Comparison of ENCODE assay signal across 30 cellular contexts in genomic region chr3:170773682-170774081, GRCh38.
"Had no signal": no experiment of that assay in that cellular context is flagged by ENCODE, and none has a peak within 500 bp of the region (broad histone marks: within the 10 kb centered on the region; RNA-seq: fewer than 3 reads in every experiment).

No MANE protein-coding gene starts in this region.

- H3K27ac ChIP-seq: ascending aorta, coronary artery, esophagus muscularis mucosa, gastroesophageal sphincter, heart right ventricle had no signal

- H3K4me3 ChIP-seq: ascending aorta, coronary artery, dorsolateral prefrontal cortex, esophagus muscularis mucosa, gastroesophageal sphincter, heart right ventricle had no signal

- FAIRE-seq: bronchial epithelial cell had no signal

- H3K4me1 Mint-ChIP-seq: activated CD4-positive, alpha-beta T cell treated with anti-CD3 and anti-CD28 coated beads, Interleukin-2, amount 10 ng/mL, durations not matched to agents 7 days and 5 days; activated naive CD4-positive, alpha-beta T cell treated with anti-CD3 and anti-CD28 coated beads, Interleukin-2, amount 10 ng/mL, durations not matched to agents 7 days and 5 days; activated naive CD8-positive, alpha-beta T cell treated with anti-CD3 and anti-CD28 coated beads, Interleukin-2, amount 10 ng/mL, durations not matched to agents 7 days and 5 days; brain; central memory CD8-positive, alpha-beta T cell; T-cell had no signal

- H3K36me3 ChIP-seq: ascending aorta, esophagus muscularis mucosa, gastroesophageal sphincter, heart right ventricle had no signal

- H3K27me3 Mint-ChIP-seq: dendritic cell treated with granulocyte-macrophage colony-stimulating factor and Interleukin-4, amounts not matched to agents 40 ng/mL and 50 ng/mL, for 4 days had no signal

- H3K27ac Mint-ChIP-seq: activated CD4-positive, alpha-beta memory T cell treated with anti-CD3 and anti-CD28 coated beads, Interleukin-2, amount 10 ng/mL, durations not matched to agents 7 days and 5 days; activated CD4-positive, alpha-beta T cell treated with anti-CD3 and anti-CD28 coated beads, Interleukin-2, amount 10 ng/mL, durations not matched to agents 7 days and 5 days; activated naive CD4-positive, alpha-beta T cell treated with anti-CD3 and anti-CD28 coated beads, Interleukin-2, amount 10 ng/mL, durations not matched to agents 7 days and 5 days; activated naive CD4-positive, alpha-beta T cell treated with anti-CD3 and anti-CD28 coated beads, Interleukin-2, amount 50 U/mL, for 72 hours; activated naive CD8-positive, alpha-beta T cell treated with anti-CD3 and anti-CD28 coated beads, Interleukin-2, amount 10 ng/mL, durations not matched to agents 7 days and 5 days; activated T-cell treated with anti-CD3 and anti-CD28 coated beads, Interleukin-2, amount 50 U/mL, for 24 hours; activated T-cell treated with anti-CD3 and anti-CD28 coated beads, Interleukin-2, amount 50 U/mL, for 72 hours; brain; dendritic cell treated with granulocyte-macrophage colony-stimulating factor and Interleukin-4, amounts not matched to agents 40 ng/mL and 50 ng/mL, for 4 days; endodermal cell; T-cell; T-helper 1 cell treated with Interleukin-12 subunit alpha and Interleukin-12 subunit beta and Interleukin-4 antibody, amounts not matched to agents 30 μg/mL and 1 μg/mL, for 36 hours had no signal

- ATAC-seq: activated naive CD4-positive, alpha-beta T cell treated with anti-CD3 and anti-CD28 coated beads, Interleukin-2, amount 50 U/mL, for 72 hours; activated T-cell treated with anti-CD3 and anti-CD28 coated beads, Interleukin-2, amount 50 U/mL, for 72 hours; gastroesophageal sphincter; heart right ventricle; T-cell had no signal

- H3K27me3 ChIP-seq: ascending aorta, dorsolateral prefrontal cortex, esophagus muscularis mucosa had no signal

- H3K4me1 ChIP-seq: ascending aorta, esophagus muscularis mucosa, gastroesophageal sphincter, heart right ventricle had no signal

- H3K9me3 Mint-ChIP-seq: activated CD4-positive, alpha-beta memory T cell treated with anti-CD3 and anti-CD28 coated beads, Interleukin-2, amount 10 ng/mL, durations not matched to agents 7 days and 5 days; activated CD4-positive, alpha-beta T cell treated with anti-CD3 and anti-CD28 coated beads, Interleukin-2, amount 10 ng/mL, durations not matched to agents 7 days and 5 days; activated naive CD4-positive, alpha-beta T cell treated with anti-CD3 and anti-CD28 coated beads, Interleukin-2, amount 10 ng/mL, durations not matched to agents 7 days and 5 days; activated naive CD4-positive, alpha-beta T cell treated with anti-CD3 and anti-CD28 coated beads, Interleukin-2, amount 50 U/mL, for 72 hours; activated naive CD8-positive, alpha-beta T cell treated with anti-CD3 and anti-CD28 coated beads, Interleukin-2, amount 10 ng/mL, durations not matched to agents 7 days and 5 days; activated T-cell treated with anti-CD3 and anti-CD28 coated beads, Interleukin-2, amount 50 U/mL, for 24 hours; activated T-cell treated with anti-CD3 and anti-CD28 coated beads, Interleukin-2, amount 50 U/mL, for 72 hours; brain; dendritic cell treated with granulocyte-macrophage colony-stimulating factor and Interleukin-4, amounts not matched to agents 40 ng/mL and 50 ng/mL, for 4 days; T-helper 1 cell treated with Interleukin-12 subunit alpha and Interleukin-12 subunit beta and Interleukin-4 antibody, amounts not matched to agents 30 μg/mL and 1 μg/mL, for 36 hours had no signal

- H3K4me3 Mint-ChIP-seq: activated CD4-positive, alpha-beta memory T cell treated with anti-CD3 and anti-CD28 coated beads, Interleukin-2, amount 10 ng/mL, durations not matched to agents 7 days and 5 days; activated CD4-positive, alpha-beta T cell treated with anti-CD3 and anti-CD28 coated beads, Interleukin-2, amount 10 ng/mL, durations not matched to agents 7 days and 5 days; activated naive CD4-positive, alpha-beta T cell treated with anti-CD3 and anti-CD28 coated beads, Interleukin-2, amount 10 ng/mL, durations not matched to agents 7 days and 5 days; activated naive CD8-positive, alpha-beta T cell treated with anti-CD3 and anti-CD28 coated beads, Interleukin-2, amount 10 ng/mL, durations not matched to agents 7 days and 5 days; activated T-cell treated with anti-CD3 and anti-CD28 coated beads, Interleukin-2, amount 50 U/mL, for 24 hours; activated T-cell treated with anti-CD3 and anti-CD28 coated beads, Interleukin-2, amount 50 U/mL, for 72 hours; brain; central memory CD8-positive, alpha-beta T cell; dendritic cell treated with granulocyte-macrophage colony-stimulating factor and Interleukin-4, amounts not matched to agents 40 ng/mL and 50 ng/mL, for 4 days; endodermal cell; T-cell; T-helper 1 cell treated with Interleukin-12 subunit alpha and Interleukin-12 subunit beta and Interleukin-4 antibody, amounts not matched to agents 30 μg/mL and 1 μg/mL, for 36 hours had no signal

- H3K9me3 ChIP-seq: ascending aorta had no signal

- DNase-seq: activated CD4-positive, alpha-beta memory T cell treated with anti-CD3 and anti-CD28 coated beads, Interleukin-2, amount 10 ng/mL, durations not matched to agents 7 days and 5 days; activated CD4-positive, alpha-beta T cell treated with anti-CD3 and anti-CD28 coated beads for 1 hour; activated CD4-positive, alpha-beta T cell treated with anti-CD3 and anti-CD28 coated beads for 4 hours; activated CD4-positive, alpha-beta T cell treated with anti-CD3 and anti-CD28 coated beads, Interleukin-2, amount 10 ng/mL, durations not matched to agents 7 days and 5 days; activated CD4-positive, alpha-beta T cell treated with anti-CD3 and anti-CD28 coated beads, Interleukin-2, amount 50 U/mL, for 4 hours; activated CD8-positive, alpha-beta memory T cell treated with anti-CD3 and anti-CD28 coated beads, Interleukin-2, amount 50 U/mL, for 48 hours; activated gamma-delta T cell; activated naive CD4-positive, alpha-beta T cell; activated naive CD4-positive, alpha-beta T cell treated with anti-CD3 and anti-CD28 coated beads, Interleukin-2, amount 10 ng/mL, durations not matched to agents 7 days and 5 days; activated naive CD8-positive, alpha-beta T cell treated with anti-CD3 and anti-CD28 coated beads, Interleukin-2, amount 10 ng/mL, durations not matched to agents 7 days and 5 days; activated T-cell treated with anti-CD3 and anti-CD28 coated beads for 4 hours; activated T-cell treated with anti-CD3 and anti-CD28 coated beads, Interleukin-2, amount 50 U/mL, for 24 hours; activated T-cell treated with anti-CD3 and anti-CD28 coated beads, Interleukin-2, amount 50 U/mL, for 72 hours; dorsolateral prefrontal cortex; effector memory CD4-positive, alpha-beta T cell; endodermal cell; foreskin melanocyte; heart right ventricle; T-cell; T1000 had no signal

- H3K36me3 Mint-ChIP-seq: activated naive CD4-positive, alpha-beta T cell treated with anti-CD3 and anti-CD28 coated beads, Interleukin-2, amount 10 ng/mL, durations not matched to agents 7 days and 5 days; activated naive CD4-positive, alpha-beta T cell treated with anti-CD3 and anti-CD28 coated beads, Interleukin-2, amount 50 U/mL, for 72 hours; activated naive CD8-positive, alpha-beta T cell treated with anti-CD3 and anti-CD28 coated beads, Interleukin-2, amount 10 ng/mL, durations not matched to agents 7 days and 5 days; brain; T-cell had no signal
